21 cellular contexts compared by ENCODE assay signal in the genomic region with DNA sequence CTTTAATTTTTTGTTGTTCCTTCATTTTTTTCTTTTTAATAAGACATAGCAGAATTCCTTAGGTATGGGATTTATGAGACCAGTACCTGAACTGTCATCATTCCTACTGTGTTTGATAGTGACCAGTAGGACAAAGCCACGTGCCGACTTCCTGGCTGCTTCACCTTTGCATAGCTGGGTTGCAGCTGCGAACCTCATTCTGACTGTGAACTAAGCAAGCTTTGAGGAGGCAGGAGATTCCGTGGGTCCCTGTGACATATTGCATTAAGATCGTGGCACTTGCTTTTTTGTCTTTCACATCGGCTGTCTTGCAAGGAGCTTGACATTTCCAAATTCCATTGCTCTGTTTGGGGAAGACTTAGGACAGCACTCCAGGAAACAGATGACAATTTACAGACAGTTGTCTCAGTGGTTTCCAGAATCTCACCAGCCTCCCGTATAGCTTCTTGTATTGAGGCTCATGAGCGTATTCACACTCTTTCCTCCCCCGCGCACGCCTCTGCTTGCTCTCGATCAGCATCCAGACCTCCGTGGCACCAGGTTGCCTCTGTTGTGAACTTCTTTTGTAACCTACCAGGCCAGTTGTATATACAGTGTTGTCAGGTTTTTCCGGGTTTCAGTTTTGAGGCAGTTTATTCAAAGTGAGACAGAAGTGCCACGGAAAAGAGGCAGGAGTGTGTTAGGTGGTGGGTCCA.
"Had no signal": no experiment of that assay in that cellular context is flagged by ENCODE, and none has a peak within 500 bp of the region (broad histone marks: within the 10 kb centered on the region; RNA-seq: fewer than 3 reads in every experiment).

No MANE protein-coding gene starts in this region.

- ATAC-seq: HepG2 had no signal

- DNase-seq: IMR-90, Karpas-422, KG1, MM.1S, NCI-H1092 treated with DMSO at 0.1 percent for 48 hours, NCI-H1436, NCI-H187, NCI-H2029, NCI-H2081 treated with DMSO at 0.1 percent for 48 hours, NCI-H2171, NCI-H226, NCI-H446, NCI-H510A, NCI-H524 treated with DMSO at 0.1 percent for 48 hours, NCI-H69, NCI-H774, Right ventricle myocardium superior, RPMI8226, SK-N-SH had no signal

- H3K9ac ChIP-seq: SK-N-SH had no signal

- H3K9me3 ChIP-seq: SK-N-SH had no signal

- FAIRE-seq: HepG2, RCC 7860 had no signal
